8 cellular contexts compared by ENCODE assay signal in genomic region chr10:14659626-14660196, GRCh38.
DNase-seq lines count a peak whose midpoint lies in the region; ATAC-seq and TF ChIP-seq lines count a peak whose summit lies in the region.

No MANE protein-coding gene starts in this region.

- H3K79me2 ChIP-seq in PC-3 (ENCODE audit: low read length): no peaks in the 10 kb centered on the region

- WGBS in adrenal gland, 4 donors: 63 to 85% (median 75%) methylated on average over 7 of the region's 7 CpGs

- no peak for TF ChIP-seq POLR2A in adrenal gland (IDR thresholded peaks at IDR 0.05)

- H3K27me3 Mint-ChIP-seq in glutamatergic neuron (ENCODE audit: unreplicated experiment) (peaks cover 2% of the 10 kb centered on the region), chondrocyte (ENCODE audit: low read depth) (no peaks in the 10 kb centered on the region)

- peak overlapping the region; percentile 51; the same call in 1 of the 2 replicates for H3K9ac ChIP-seq in PC-3 (ENCODE audit: low read length)

- intact Hi-C loops in PC-3 (cut with micrococcal nuclease): loop anchor here (5.0 kb wide), 1 partner anchor 163 kb away; no protein-coding TSS in a partner anchor
- intact Hi-C loops in adrenal gland (cut with DNase I): no loop called here

- H3K27ac Mint-ChIP-seq in glutamatergic neuron (ENCODE audit: unreplicated experiment): no peak overlapping the region
- H3K27ac Mint-ChIP-seq in chondrocyte (ENCODE audit: unreplicated experiment): no peak overlapping the region

- H3K36me3 Mint-ChIP-seq in glutamatergic neuron (ENCODE audit: unreplicated experiment) (peaks cover 15% of the 10 kb centered on the region), chondrocyte (ENCODE audit: low read depth) (no peaks in the 10 kb centered on the region)

- ATAC-seq in GM18868 (IDR thresholded peaks at IDR 0.05; ENCODE audit: unreplicated experiment) (peak; percentile 75), HG02870 (IDR thresholded peaks at IDR 0.05; ENCODE audit: unreplicated experiment) (peak; percentile 82), PC-3 (no peak)

- H3K4me1 ChIP-seq in PC-3 (ENCODE audit: insufficient read depth, low read length): peaks cover 26% of the 10 kb centered on the region
- peaks cover 6 to 11% of the 10 kb centered on the region in 2 donors for H3K4me1 ChIP-seq in adrenal gland (replicated peaks in 1 of 2)

- BruUV-seq in PC-3 (replicated peaks; lab: Mats Ljungman, UMichigan): no TSS peak

- H2AFZ ChIP-seq in PC-3 (ENCODE audit: low read length): no peak overlapping the region

- H3K27me3 ChIP-seq in PC-3 (ENCODE audit: low read length) (no peaks in the 10 kb centered on the region), adrenal gland (no peaks in the 10 kb centered on the region)

- H3K4me3 Mint-ChIP-seq in glutamatergic neuron (ENCODE audit: unreplicated experiment) (no peak overlapping the region), chondrocyte (ENCODE audit: unreplicated experiment) (no peak overlapping the region)

- no peaks in the 10 kb centered on the region for H3K9me3 ChIP-seq in PC-3 (ENCODE audit: low read length)
- no peaks in the 10 kb centered on the region for H3K9me3 ChIP-seq in adrenal gland (replicated peaks in 1 of 3)

- H3K9me3 Mint-ChIP-seq in glutamatergic neuron (ENCODE audit: unreplicated experiment) (peaks cover 2% of the 10 kb centered on the region), chondrocyte (ENCODE audit: low read depth) (no peaks in the 10 kb centered on the region)

- CTCF ChIA-PET in PC-3 (lab: Charles Lee): no interaction called here

- H3K4me3 ChIP-seq in PC-3 (ENCODE audit: low read length) (no peak overlapping the region), adrenal gland (no peak overlapping the region)

- H3K9me2 ChIP-seq in PC-3 (replicated peaks; ENCODE audit: low read length): no peaks in the 10 kb centered on the region

- POLR2A ChIA-PET in PC-3 (lab: Charles Lee; ENCODE audit: unreplicated experiment): no interaction called here

- H3K4me1 Mint-ChIP-seq in glutamatergic neuron (ENCODE audit: low read depth, unreplicated experiment) (peaks cover 2% of the 10 kb centered on the region), chondrocyte (ENCODE audit: low read depth) (peaks cover 4% of the 10 kb centered on the region)

- H4K20me1 ChIP-seq in PC-3 (ENCODE audit: low read length): no peaks in the 10 kb centered on the region

- H3K4me2 ChIP-seq in PC-3 (ENCODE audit: low read length): 0 out of 2 replicates have a peak overlapping the region, but pooled peaks have one; percentile 67

- peak overlapping the region; percentile 97 for H3K27ac ChIP-seq in PC-3 (ENCODE audit: low read length)
- H3K27ac ChIP-seq in adrenal gland: no peak overlapping the region

- H3K36me3 ChIP-seq in PC-3 (ENCODE audit: low read depth, low read length) (no peaks in the 10 kb centered on the region), adrenal gland (replicated peaks in 1 of 2) (no peaks in the 10 kb centered on the region)

- TF ChIP-seq CTCF in PC-3 (conservative IDR thresholded peaks at IDR 0.05; ENCODE audit: low read depth, low read length) (no peak), adrenal gland (IDR thresholded peaks at IDR 0.05) (no peak), glutamatergic neuron (IDR thresholded peaks at IDR 0.05; ENCODE audit: partially characterized antibody, unreplicated experiment) (no peak), chondrocyte (IDR thresholded peaks at IDR 0.05) (no peak)

- no peak for DNase-seq in PC-3
- DNase-seq in adrenal gland: peak in 4 of 7 donors; percentile 27 to 37 (median 34)
- DNase-seq in stimulated activated naive CD4-positive, alpha-beta T cell treated with Interleukin-2 at 50 U/mL for 16 hours (lab: John Stamatoyannopoulos, UW): peak; percentile 50
- no peak for DNase-seq in glutamatergic neuron
- DNase-seq in chondrocyte (ENCODE audit: low spot score): no peak
- DNase-seq in NCI-H526 treated with DMSO at 0.1 percent for 48 hours (lab: John Stamatoyannopoulos, UW): no peak

- H3F3A ChIP-seq in PC-3 (ENCODE audit: low read length, unreplicated experiment): no peaks in the 10 kb centered on the region

Comparison
In these comparisons a context has a peak if more than half of its experiments do, and no peak if none do; other contexts are left out.
1. DNase-seq: peak in adrenal gland (4 of 7) and stimulated activated naive CD4-positive, alpha-beta T cell treated with Interleukin-2 at 50 U/mL for 16 hours (single experiment); none in PC-3 (single experiment), glutamatergic neuron (single experiment), chondrocyte (single experiment) and NCI-H526 treated with DMSO at 0.1 percent for 48 hours (single experiment).